Comparison of ENCODE assay signal across 1 cellular context in the genomic region with DNA sequence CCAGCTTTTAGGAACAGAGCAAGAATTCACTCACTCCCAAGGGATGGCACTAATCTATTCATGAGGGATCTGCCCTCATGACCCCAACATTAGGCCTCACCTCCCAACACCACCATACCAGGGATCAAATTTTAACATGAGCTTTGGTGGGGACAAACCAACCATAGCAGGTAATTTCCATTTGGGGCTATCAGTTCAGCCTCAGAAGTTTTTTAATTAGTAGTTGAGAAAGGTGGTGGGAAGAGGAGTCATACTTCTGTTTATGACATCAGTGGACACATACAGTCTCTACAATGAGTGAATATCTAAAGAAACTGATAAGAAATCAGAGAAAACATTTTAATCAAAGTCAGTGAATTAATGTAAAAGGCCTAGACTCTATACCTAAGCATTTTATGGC.
TF ChIP-seq lines count a peak whose summit lies in the region.

No MANE protein-coding gene starts in this region.

TF ChIP-seq in GM12878, 131 proteins besides CTCF, POLR2A, EP300 and RAD21:
- TF ChIP-seq NR2F1 (conservative IDR thresholded peaks at IDR 0.05) (peak; percentile 78), MEF2B (IDR thresholded peaks at IDR 0.05; ENCODE audit: partially characterized antibody, poor library complexity, severe bottlenecking) (peak; percentile 26), MTA2 (IDR thresholded peaks at IDR 0.05; ENCODE audit: low read depth) (peak; percentile 65), ATF7 (IDR thresholded peaks at IDR 0.05; ENCODE audit: low read depth) (peak; percentile 50; the same call in 1 of the 2 replicates), SUPT20H (IDR thresholded peaks at IDR 0.05; ENCODE audit: borderline replicate concordance, control insufficient read depth, low read depth, low read length) (no peak)
- TF ChIP-seq, protein P1, sequence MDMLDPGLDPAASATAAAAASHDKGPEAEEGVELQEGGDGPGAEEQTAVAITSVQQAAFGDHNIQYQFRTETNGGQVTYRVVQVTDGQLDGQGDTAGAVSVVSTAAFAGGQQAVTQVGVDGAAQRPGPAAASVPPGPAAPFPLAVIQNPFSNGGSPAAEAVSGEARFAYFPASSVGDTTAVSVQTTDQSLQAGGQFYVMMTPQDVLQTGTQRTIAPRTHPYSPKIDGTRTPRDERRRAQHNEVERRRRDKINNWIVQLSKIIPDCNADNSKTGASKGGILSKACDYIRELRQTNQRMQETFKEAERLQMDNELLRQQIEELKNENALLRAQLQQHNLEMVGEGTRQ (IDR thresholded peaks at IDR 0.05; ENCODE audit: borderline replicate concordance, low read depth, low read length), result no peak
